Comparison of ENCODE assay signal across 31 cellular contexts in genomic region chr15:37246856-37247255, GRCh38.
"Had no signal": no experiment of that assay in that cellular context is flagged by ENCODE, and none has a peak within 500 bp of the region (broad histone marks: within the 10 kb centered on the region; RNA-seq: fewer than 3 reads in every experiment).

No MANE protein-coding gene starts in this region.

- H3K27ac Mint-ChIP-seq: immature natural killer cell; naive thymus-derived CD4-positive, alpha-beta T cell; natural killer cell treated with Interleukin-12 subunit alpha and Interleukin-12 subunit beta and Interleukin-15 and Interleukin-18, amount 100 ng/mL, for 72 hours; stimulated activated naive CD8-positive, alpha-beta T cell treated with anti-CD3 and anti-CD28 coated beads, Interleukin-15, Interleukin-2, amounts not matched to agents 100 ng/mL and 50 ng/mL, for 24 hours; type B pancreatic cell had no signal

- H3K4me1 ChIP-seq: left lung, lower lobe of right lung, pancreas, prostate gland, suprapubic skin, tibial artery, vagina had no signal

- H3K27me3 Mint-ChIP-seq: natural killer cell treated with Interleukin-12 subunit alpha and Interleukin-12 subunit beta and Interleukin-15 and Interleukin-18, amount 100 ng/mL, for 72 hours; stimulated activated naive CD8-positive, alpha-beta T cell treated with anti-CD3 and anti-CD28 coated beads, Interleukin-15, Interleukin-2, amounts not matched to agents 100 ng/mL and 50 ng/mL, for 24 hours had no signal

- H3K27me3 ChIP-seq: left lung, pancreas, suprapubic skin, tibial artery, vagina had no signal

- DNase-seq: hippocampal formation; immature natural killer cell; kidney; left colon; left lung; lower lobe of right lung; mammary epithelial cell; mesenchymal stem cell; midbrain; mucosa of descending colon; naive thymus-derived CD4-positive, alpha-beta T cell; nucleus accumbens; pancreas; posterior cingulate gyrus; retina; right cardiac atrium; stimulated activated CD4-positive, alpha-beta T cell treated with anti-CD3 and anti-CD28 coated beads, Interleukin-12 subunit alpha, Interleukin-12 subunit beta, amount 100 ng/mL, for 4 hours; stimulated activated CD4-positive, alpha-beta T cell treated with anti-CD3 and anti-CD28 coated beads, Interleukin-15, amount 100 ng/mL, for 24 hours; stimulated activated CD4-positive, alpha-beta T cell treated with anti-CD3 and anti-CD28 coated beads, Interleukin-2, amount 100 ng/mL, for 24 hours; stimulated activated CD4-positive, alpha-beta T cell treated with anti-CD3 and anti-CD28 coated beads, Interleukin-4, amount 100 ng/mL, for 1 hour; stimulated activated naive CD4-positive, alpha-beta T cell; tibial artery had no signal

- ATAC-seq: left colon; left lung; lower lobe of right lung; mucosa of descending colon; naive thymus-derived CD4-positive, alpha-beta T cell; natural killer cell treated with Interleukin-12 subunit alpha and Interleukin-12 subunit beta and Interleukin-15 and Interleukin-18, amount 100 ng/mL, for 72 hours; pancreas; right cardiac atrium; sciatic nerve had no signal

- H3K4me3 ChIP-seq: left lung, lower lobe of right lung, mucosa of descending colon, pancreas, prostate gland, skin epidermis, suprapubic skin, thoracic aorta, tibial artery, vagina had no signal

- H3K4me3 Mint-ChIP-seq: immature natural killer cell; naive thymus-derived CD4-positive, alpha-beta T cell; natural killer cell treated with Interleukin-12 subunit alpha and Interleukin-12 subunit beta and Interleukin-15 and Interleukin-18, amount 100 ng/mL, for 72 hours; stimulated activated naive CD8-positive, alpha-beta T cell treated with anti-CD3 and anti-CD28 coated beads, Interleukin-15, Interleukin-2, amounts not matched to agents 100 ng/mL and 50 ng/mL, for 24 hours; type B pancreatic cell had no signal

- H3K36me3 Mint-ChIP-seq: immature natural killer cell; naive thymus-derived CD4-positive, alpha-beta T cell; natural killer cell treated with Interleukin-12 subunit alpha and Interleukin-12 subunit beta and Interleukin-15 and Interleukin-18, amount 100 ng/mL, for 72 hours; type B pancreatic cell had no signal

- H3K9me3 Mint-ChIP-seq: stimulated activated naive CD8-positive, alpha-beta T cell treated with anti-CD3 and anti-CD28 coated beads, Interleukin-15, Interleukin-2, amounts not matched to agents 100 ng/mL and 50 ng/mL, for 24 hours; type B pancreatic cell had no signal

- H3K27ac ChIP-seq: left lung, lower lobe of right lung, pancreas, prostate gland, skin epidermis, suprapubic skin, thoracic aorta, tibial artery, vagina had no signal

- H3K4me1 Mint-ChIP-seq: immature natural killer cell; naive thymus-derived CD4-positive, alpha-beta T cell had no signal

- H3K9me3 ChIP-seq: left lung, lower lobe of right lung, mucosa of descending colon, pancreas, prostate gland, suprapubic skin, thoracic aorta, tibial artery, vagina had no signal

- H3K36me3 ChIP-seq: left lung, lower lobe of right lung, pancreas, prostate gland, suprapubic skin, thoracic aorta, tibial artery, vagina had no signal
